17 cellular contexts compared by ENCODE assay signal in the genomic region with DNA sequence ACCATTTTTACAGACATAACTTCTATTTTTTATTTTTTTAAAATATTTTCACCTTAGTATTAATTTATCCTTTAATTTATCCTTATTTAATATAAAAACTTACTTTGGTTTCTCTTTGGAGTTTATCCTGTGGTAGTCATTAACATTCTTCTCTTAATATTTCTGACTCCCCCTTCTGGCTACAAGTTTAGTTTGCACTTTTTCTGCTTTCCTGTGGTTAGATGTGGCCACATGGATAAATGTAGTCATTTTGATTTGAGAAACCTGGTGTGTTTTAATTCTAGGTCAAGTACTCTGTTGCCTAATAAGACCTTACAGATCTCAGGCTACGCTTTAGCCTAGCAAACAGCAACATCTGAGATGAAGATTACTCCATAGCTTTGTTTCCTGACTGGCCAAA.
DNase-seq lines count a peak whose midpoint lies in the region; ATAC-seq and TF ChIP-seq lines count a peak whose summit lies in the region.
"Had no signal": no experiment of that assay in that cellular context is flagged by ENCODE, and none has a peak within 500 bp of the region (broad histone marks: within the 10 kb centered on the region; RNA-seq: fewer than 3 reads in every experiment).

No MANE protein-coding gene starts in this region.

- H3K4me1 Mint-ChIP-seq in brain (peaks cover 8% of the 10 kb centered on the region), neural progenitor cell (no peaks in the 10 kb centered on the region)
- H3K4me1 Mint-ChIP-seq: mesothelial cell of epicardium had no signal

- no peak overlapping the region for H3K4me2 ChIP-seq in neural progenitor cell
- H3K4me2 ChIP-seq: A549 had no signal

- DNase-seq in DMS53 (lab: John Stamatoyannopoulos, UW), result peak; percentile 13
- no peak for DNase-seq in DMS53 treated with DMSO at 0.1 percent for 48 hours (lab: John Stamatoyannopoulos, UW; ENCODE audit: unreplicated experiment)
- DNase-seq in NCI-H226, result peak; percentile 17
- DNase-seq in neural progenitor cell (ENCODE audit: low spot score), result peak; percentile 13
- DNase-seq in dedifferentiated amniotic fluid mesenchymal stem cell (ENCODE audit: extremely low spot score), result no peak
- no peak for DNase-seq in thyroid gland
- DNase-seq: activated CD4-positive, alpha-beta T cell treated with anti-CD3 and anti-CD28 coated beads for 48 hours; activated effector memory CD4-positive, alpha-beta T cell treated with Interleukin-2 at 50 U/mL for 16 hours; GF-D8; glutamatergic neuron; NCI-H1092; right cardiac atrium had no signal

- peaks cover 0 to 3% (median 0%) of the 10 kb centered on the region in 5 experiments for H3K9me3 Mint-ChIP-seq in brain
- peaks cover 7% of the 10 kb centered on the region for H3K9me3 Mint-ChIP-seq in neural progenitor cell
- H3K9me3 Mint-ChIP-seq: dendritic cell treated with granulocyte-macrophage colony-stimulating factor and Interleukin-4, amounts not matched to agents 40 ng/mL and 50 ng/mL, for 4 days had no signal

- no peak overlapping the region for H3K27ac ChIP-seq in neural progenitor cell
- no peak overlapping the region for H3K27ac ChIP-seq in thyroid gland
- H3K27ac ChIP-seq: A549 had no signal

- H3K27ac Mint-ChIP-seq in brain (no peak overlapping the region), neural progenitor cell (no peak overlapping the region)
- H3K27ac Mint-ChIP-seq: dendritic cell treated with granulocyte-macrophage colony-stimulating factor and Interleukin-4, amounts not matched to agents 40 ng/mL and 50 ng/mL, for 4 days; mesothelial cell of epicardium had no signal

- no peaks in the 10 kb centered on the region for H3F3A ChIP-seq in neural progenitor cell (ENCODE audit: low read depth)

- TF ChIP-seq CTCF in brain (conservative IDR thresholded peaks at IDR 0.05) (peak; percentile 11 to 33), neural progenitor cell (IDR thresholded peaks at IDR 0.05) (peak; percentile 41), thyroid gland (IDR thresholded peaks at IDR 0.05) (no peak)

- H3K27me3 Mint-ChIP-seq in brain (peaks cover 3% of the 10 kb centered on the region), neural progenitor cell (ENCODE audit: insufficient read depth, low read depth) (no peaks in the 10 kb centered on the region)
- H3K27me3 Mint-ChIP-seq: dendritic cell treated with granulocyte-macrophage colony-stimulating factor and Interleukin-4, amounts not matched to agents 40 ng/mL and 50 ng/mL, for 4 days had no signal

- H3K4me3 Mint-ChIP-seq in brain, result no peak overlapping the region
- H3K4me3 Mint-ChIP-seq in neural progenitor cell, result no peak overlapping the region
- H3K4me3 Mint-ChIP-seq: dendritic cell treated with granulocyte-macrophage colony-stimulating factor and Interleukin-4, amounts not matched to agents 40 ng/mL and 50 ng/mL, for 4 days; mesothelial cell of epicardium had no signal

- H2AFZ ChIP-seq in neural progenitor cell (replicated peaks), result no peak overlapping the region

- H3K79me2 ChIP-seq in neural progenitor cell (ENCODE audit: low read depth), result no peaks in the 10 kb centered on the region

- no peak overlapping the region for H3K9ac ChIP-seq in neural progenitor cell

- H3K9me3 ChIP-seq in neural progenitor cell (ENCODE audit: low read depth) (no peaks in the 10 kb centered on the region), thyroid gland (no peaks in the 10 kb centered on the region)
- H3K9me3 ChIP-seq: A549 had no signal

- H3K27me3 ChIP-seq in neural progenitor cell (no peaks in the 10 kb centered on the region), thyroid gland (no peaks in the 10 kb centered on the region)

- intact Hi-C loops in thyroid gland (cut with DNase I), result no loop called here

- TF ChIP-seq POLR2A in thyroid gland (IDR thresholded peaks at IDR 0.05), result no peak

- H3K4me1 ChIP-seq in neural progenitor cell (no peaks in the 10 kb centered on the region), thyroid gland (peaks cover 0 to 3% of the 10 kb centered on the region in 2 donors)
- H3K4me1 ChIP-seq: A549 had no signal

- no peak for ATAC-seq in HG03469 (IDR thresholded peaks at IDR 0.05; ENCODE audit: unreplicated experiment)
- ATAC-seq: A549, right cardiac atrium had no signal

- 87 to 89% methylated on average over 1 of the region's 1 CpG for WGBS in thyroid gland, 2 donors

- no peaks in the 10 kb centered on the region for H3K36me3 Mint-ChIP-seq in brain
- H3K36me3 Mint-ChIP-seq in neural progenitor cell, result no peaks in the 10 kb centered on the region
- H3K36me3 Mint-ChIP-seq: mesothelial cell of epicardium had no signal

- H3K4me3 ChIP-seq in neural progenitor cell (no peak overlapping the region), thyroid gland (replicated peaks in 1 of 3) (no peak overlapping the region)
- H3K4me3 ChIP-seq: A549 had no signal

- H3K36me3 ChIP-seq in neural progenitor cell (no peaks in the 10 kb centered on the region), thyroid gland (no peaks in the 10 kb centered on the region)

- H4K20me1 ChIP-seq in neural progenitor cell (ENCODE audit: low read depth), result no peaks in the 10 kb centered on the region

Comparison
In these comparisons a context has a peak if more than half of its experiments do, and no peak if none do; other contexts are left out.
1. DNase-seq: peak in DMS53 (single experiment), NCI-H226 (single experiment) and neural progenitor cell (single experiment); none in DMS53 treated with DMSO at 0.1 percent for 48 hours (single experiment), dedifferentiated amniotic fluid mesenchymal stem cell (single experiment) and thyroid gland (0 of 2).
2. CTCF ChIP-seq: peak in brain (2 of 2) and neural progenitor cell (single experiment); none in thyroid gland (0 of 6).